ENCODE assay signal across 25 cellular contexts in genomic region chr1:58165073-58165472, GRCh38.
DNase-seq lines count a peak whose midpoint lies in the region; ATAC-seq and TF ChIP-seq lines count a peak whose summit lies in the region.
"Had no signal": no experiment of that assay in that cellular context is flagged by ENCODE, and none has a peak within 500 bp of the region (broad histone marks: within the 10 kb centered on the region; RNA-seq: fewer than 3 reads in every experiment).

No MANE protein-coding gene starts in this region.

- CTCF ChIA-PET in BJ (lab: Yijun Ruan, JAX) = interaction anchor here (1.8 to 2.1 kb wide), 2 partner anchors 9 to 11 kb away, joined by 6 to 12 read pairs; no protein-coding TSS in a partner anchor

- H3K27me3 ChIP-seq in BJ (ENCODE audit: control insufficient read depth, insufficient read depth, low read length) = no peaks in the 10 kb centered on the region
- H3K27me3 ChIP-seq: adrenal gland, brain microvascular endothelial cell, foreskin keratinocyte, stomach, tibial nerve had no signal

- DNase-seq in BJ (ENCODE audit: low read depth) (peak; percentile 13), MV-4-11 (lab: John Stamatoyannopoulos, UW) (peak; percentile 87), NCI-H2029 treated with DMSO at 0.1 percent for 48 hours (lab: John Stamatoyannopoulos, UW) (no peak)
- DNase-seq in activated CD4-positive, CD25-positive, alpha-beta regulatory T cell (lab: John Stamatoyannopoulos, UW) = no peak
- DNase-seq in activated naive CD4-positive, alpha-beta T cell treated with anti-CD3 and anti-CD28 coated beads, Interleukin-2, amount 50 U/mL, for 16 hours = no peak
- DNase-seq: activated CD8-positive, alpha-beta T cell treated with anti-CD3 and anti-CD28 coated beads for 36 hours; activated T-cell treated with anti-CD3 and anti-CD28 coated beads for 4 hours; adrenal gland; brain microvascular endothelial cell; DMS79 treated with DMSO at 0.1 percent for 48 hours; effector CD8-positive, alpha-beta T cell; erythroblast; foreskin keratinocyte; H7; left ventricle myocardium inferior; naive thymus-derived CD4-positive, alpha-beta T cell; NCI-H1694; NCI-H526 treated with DMSO at 0.1 percent for 48 hours; stimulated activated CD4-positive, alpha-beta T cell treated with anti-CD3 and anti-CD28 coated beads, Interleukin-2, amount 100 ng/mL, for 48 hours; stomach had no signal

- H3K4me3 ChIP-seq in BJ (ENCODE audit: low read depth, low read length) = no peak overlapping the region
- H3K4me3 ChIP-seq: adrenal gland, left ventricle myocardium inferior, stomach, tibial nerve had no signal

- peak; percentile 58 for ATAC-seq in GM18858 (IDR thresholded peaks at IDR 0.05; ENCODE audit: unreplicated experiment)
- peak; percentile 39 for ATAC-seq in HG02610 (IDR thresholded peaks at IDR 0.05; ENCODE audit: unreplicated experiment)
- ATAC-seq in HG02885 (IDR thresholded peaks at IDR 0.05; ENCODE audit: poor library complexity, unreplicated experiment) = no peak
- ATAC-seq: activated CD8-positive, alpha-beta T cell treated with anti-CD3 and anti-CD28 coated beads for 36 hours; foreskin keratinocyte; naive thymus-derived CD4-positive, alpha-beta T cell; Right ventricle myocardium inferior had no signal

- TF ChIP-seq CTCF in BJ (IDR thresholded peaks at IDR 0.05; ENCODE audit: insufficient read depth, low read depth, low read length) = no peak

- POLR2A ChIA-PET in BJ (lab: Charles Lee) = no interaction called here

- no peaks in the 10 kb centered on the region for H3K36me3 ChIP-seq in BJ (ENCODE audit: control insufficient read depth, insufficient read depth, low read length)
- H3K36me3 ChIP-seq: adrenal gland, brain microvascular endothelial cell, left ventricle myocardium inferior, stomach, tibial nerve had no signal

Comparison
In these comparisons a context has a peak if more than half of its experiments do, and no peak if none do; other contexts are left out.
1. DNase-seq: peak in BJ (single experiment) and MV-4-11 (single experiment); none in NCI-H2029 treated with DMSO at 0.1 percent for 48 hours (single experiment), activated CD4-positive, CD25-positive, alpha-beta regulatory T cell (0 of 4) and activated naive CD4-positive, alpha-beta T cell treated with anti-CD3 and anti-CD28 coated beads, Interleukin-2, amount 50 U/mL, for 16 hours (single experiment).